2 cellular contexts compared by ENCODE assay signal in genomic region chr19:11880598-11880997, GRCh38.
TF ChIP-seq lines count a peak whose summit lies in the region.

No MANE protein-coding gene starts in this region.

TF ChIP-seq in GM23338, 12 proteins besides CTCF, POLR2A, EP300 and RAD21 (continued from another document):
- no peak for TF ChIP-seq ZNF462 (CRISPR knock-in tag; IDR thresholded peaks at IDR 0.05)
- TF ChIP-seq STAT1 (IDR thresholded peaks at IDR 0.05; ENCODE audit: unreplicated experiment) = no peak
- TF ChIP-seq EZH2 (IDR thresholded peaks at IDR 0.05; ENCODE audit: low read depth, unreplicated experiment) = no peak
- no peak for TF ChIP-seq REST (IDR thresholded peaks at IDR 0.05; ENCODE audit: unreplicated experiment)
- no peak for TF ChIP-seq EZH2phosphoT487 (IDR thresholded peaks at IDR 0.05; ENCODE audit: unreplicated experiment)
- TF ChIP-seq POLR2AphosphoS5 (IDR thresholded peaks at IDR 0.05; ENCODE audit: low read depth) = no peak
- TF ChIP-seq, protein P1, sequence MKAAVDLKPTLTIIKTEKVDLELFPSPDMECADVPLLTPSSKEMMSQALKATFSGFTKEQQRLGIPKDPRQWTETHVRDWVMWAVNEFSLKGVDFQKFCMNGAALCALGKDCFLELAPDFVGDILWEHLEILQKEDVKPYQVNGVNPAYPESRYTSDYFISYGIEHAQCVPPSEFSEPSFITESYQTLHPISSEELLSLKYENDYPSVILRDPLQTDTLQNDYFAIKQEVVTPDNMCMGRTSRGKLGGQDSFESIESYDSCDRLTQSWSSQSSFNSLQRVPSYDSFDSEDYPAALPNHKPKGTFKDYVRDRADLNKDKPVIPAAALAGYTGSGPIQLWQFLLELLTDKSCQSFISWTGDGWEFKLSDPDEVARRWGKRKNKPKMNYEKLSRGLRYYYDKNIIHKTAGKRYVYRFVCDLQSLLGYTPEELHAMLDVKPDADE (IDR thresholded peaks at IDR 0.05) = no peak
TF ChIP-seq in GM23338: peak in this region for 0.

TF ChIP-seq in WTC11, 78 proteins besides CTCF, POLR2A, EP300 and RAD21:
- TF ChIP-seq, protein P2, sequence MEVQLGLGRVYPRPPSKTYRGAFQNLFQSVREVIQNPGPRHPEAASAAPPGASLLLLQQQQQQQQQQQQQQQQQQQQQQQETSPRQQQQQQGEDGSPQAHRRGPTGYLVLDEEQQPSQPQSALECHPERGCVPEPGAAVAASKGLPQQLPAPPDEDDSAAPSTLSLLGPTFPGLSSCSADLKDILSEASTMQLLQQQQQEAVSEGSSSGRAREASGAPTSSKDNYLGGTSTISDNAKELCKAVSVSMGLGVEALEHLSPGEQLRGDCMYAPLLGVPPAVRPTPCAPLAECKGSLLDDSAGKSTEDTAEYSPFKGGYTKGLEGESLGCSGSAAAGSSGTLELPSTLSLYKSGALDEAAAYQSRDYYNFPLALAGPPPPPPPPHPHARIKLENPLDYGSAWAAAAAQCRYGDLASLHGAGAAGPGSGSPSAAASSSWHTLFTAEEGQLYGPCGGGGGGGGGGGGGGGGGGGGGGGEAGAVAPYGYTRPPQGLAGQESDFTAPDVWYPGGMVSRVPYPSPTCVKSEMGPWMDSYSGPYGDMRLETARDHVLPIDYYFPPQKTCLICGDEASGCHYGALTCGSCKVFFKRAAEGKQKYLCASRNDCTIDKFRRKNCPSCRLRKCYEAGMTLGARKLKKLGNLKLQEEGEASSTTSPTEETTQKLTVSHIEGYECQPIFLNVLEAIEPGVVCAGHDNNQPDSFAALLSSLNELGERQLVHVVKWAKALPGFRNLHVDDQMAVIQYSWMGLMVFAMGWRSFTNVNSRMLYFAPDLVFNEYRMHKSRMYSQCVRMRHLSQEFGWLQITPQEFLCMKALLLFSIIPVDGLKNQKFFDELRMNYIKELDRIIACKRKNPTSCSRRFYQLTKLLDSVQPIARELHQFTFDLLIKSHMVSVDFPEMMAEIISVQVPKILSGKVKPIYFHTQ (CRISPR knock-in tag; IDR thresholded peaks at IDR 0.05) = no peak
- TF ChIP-seq SOX15 (CRISPR knock-in tag; IDR thresholded peaks at IDR 0.05) (no peak), USF1 (CRISPR knock-in tag; IDR thresholded peaks at IDR 0.05) (no peak), NFYB (CRISPR knock-in tag; conservative IDR thresholded peaks at IDR 0.05; ENCODE audit: low read depth) (no peak), NR1H2 (CRISPR knock-in tag; IDR thresholded peaks at IDR 0.05) (no peak), NR2C2 (CRISPR knock-in tag; IDR thresholded peaks at IDR 0.05) (no peak), JUN (CRISPR knock-in tag; IDR thresholded peaks at IDR 0.05) (no peak), PRRX2 (CRISPR knock-in tag; IDR thresholded peaks at IDR 0.05) (no peak), TEAD1 (CRISPR knock-in tag; IDR thresholded peaks at IDR 0.05) (no peak), FOXJ3 (CRISPR knock-in tag; IDR thresholded peaks at IDR 0.05; ENCODE audit: borderline replicate concordance) (no peak), GTF2I (CRISPR knock-in tag; conservative IDR thresholded peaks at IDR 0.05) (no peak), ZNF317 (CRISPR knock-in tag; IDR thresholded peaks at IDR 0.05; ENCODE audit: borderline replicate concordance, low read depth) (no peak), CBFB (CRISPR knock-in tag; IDR thresholded peaks at IDR 0.05; ENCODE audit: low read depth) (no peak)
- TF ChIP-seq, protein P3, sequence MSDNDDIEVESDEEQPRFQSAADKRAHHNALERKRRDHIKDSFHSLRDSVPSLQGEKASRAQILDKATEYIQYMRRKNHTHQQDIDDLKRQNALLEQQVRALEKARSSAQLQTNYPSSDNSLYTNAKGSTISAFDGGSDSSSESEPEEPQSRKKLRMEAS (CRISPR knock-in tag; IDR thresholded peaks at IDR 0.05) = no peak
